In genomic region chr10:74371696-74372095, GRCh38 we compare ENCODE assay signal across 31 cellular contexts.
A peak's percentile ranks its signal among the peaks of the same experiment; 100 is the strongest.
DNase-seq lines count a peak whose midpoint lies in the region; ATAC-seq and TF ChIP-seq lines count a peak whose summit lies in the region.
"Had no signal": no experiment of that assay in that cellular context is flagged by ENCODE, and none has a peak within 500 bp of the region (broad histone marks: within the 10 kb centered on the region; RNA-seq: fewer than 3 reads in every experiment).

No MANE protein-coding gene starts in this region.

- WGBS in thyroid gland, 2 donors: 71 to 82% methylated on average over 7 of the region's 7 CpGs

- H3K36me3 ChIP-seq in thyroid gland: no peaks in the 10 kb centered on the region
- H3K36me3 ChIP-seq: neural progenitor cell, right lobe of liver, uterus had no signal

- intact Hi-C loops in thyroid gland (cut with DNase I): no loop called here
- intact Hi-C loops in activated T-helper 1 cell treated with anti-CD3 and anti-CD28 coated beads, Interleukin-12 subunit alpha, Interleukin-12 subunit beta, Interleukin-2, Interleukin-4 antibody, amounts not matched to agents 30 ng/mL and 10 ng/mL and 1 ng/mL, durations not matched to agents 14 hours and 24 hours and 36 hours (cut with micrococcal nuclease): no loop called here

- no peak for TF ChIP-seq POLR2A in thyroid gland (IDR thresholded peaks at IDR 0.05)

- peaks cover 26% of the 10 kb centered on the region for H3K36me3 Mint-ChIP-seq in HFFc6 (ENCODE audit: low read depth)
- peaks cover 4% of the 10 kb centered on the region for H3K36me3 Mint-ChIP-seq in activated T-helper 1 cell treated with anti-CD3 and anti-CD28 coated beads, Interleukin-12 subunit alpha, Interleukin-12 subunit beta, Interleukin-2, Interleukin-4 antibody, amounts not matched to agents 30 ng/mL and 10 ng/mL and 1 ng/mL, durations not matched to agents 14 hours and 24 hours and 36 hours (ENCODE audit: low read depth)
- H3K36me3 Mint-ChIP-seq in type B pancreatic cell: no peaks in the 10 kb centered on the region

- H3K4me3 Mint-ChIP-seq in HFFc6 (no peak overlapping the region), type B pancreatic cell (no peak overlapping the region)
- no peak overlapping the region for H3K4me3 Mint-ChIP-seq in activated T-helper 1 cell treated with anti-CD3 and anti-CD28 coated beads, Interleukin-12 subunit alpha, Interleukin-12 subunit beta, Interleukin-2, Interleukin-4 antibody, amounts not matched to agents 30 ng/mL and 10 ng/mL and 1 ng/mL, durations not matched to agents 14 hours and 24 hours and 36 hours
- H3K4me3 Mint-ChIP-seq: activated CD4-positive, alpha-beta memory T cell treated with anti-CD3 and anti-CD28 coated beads, Interleukin-2, amount 10 ng/mL, durations not matched to agents 7 days and 5 days; CD4-positive, CD25-positive, alpha-beta regulatory T cell; memory B cell; neural progenitor cell; stimulated activated memory B cell treated with anti-CD40 and anti-IgM and Interleukin-4, amounts not matched to agents 10 μg/mL and 1 μg/mL and 100 μg/mL, for 72 hours had no signal

- no peak overlapping the region for H3K4me3 ChIP-seq in astrocyte of the cerebellum (ENCODE audit: low read depth, low read length)
- no peak overlapping the region for H3K4me3 ChIP-seq in fibroblast of the aortic adventitia (ENCODE audit: low read depth, low read length)
- H3K4me3 ChIP-seq in thyroid gland (replicated peaks in 1 of 3): no peak overlapping the region
- H3K4me3 ChIP-seq: dorsolateral prefrontal cortex, hepatocyte, K562, neural progenitor cell, right lobe of liver, suprapubic skin, uterus had no signal

- no peak overlapping the region for H3K27ac ChIP-seq in thyroid gland
- H3K27ac ChIP-seq: dorsolateral prefrontal cortex, foreskin keratinocyte, hepatocyte, neural progenitor cell, right lobe of liver, RWPE1, suprapubic skin, uterus had no signal

- peak; percentile 4 for DNase-seq in HFFc6
- DNase-seq in astrocyte of the cerebellum (ENCODE audit: low read depth): peak; percentile 93
- DNase-seq in fibroblast of the aortic adventitia (ENCODE audit: low read depth): peak; percentile 40
- DNase-seq in thyroid gland: peak; percentile 64 to 68
- no peak for DNase-seq in activated T-helper 1 cell treated with anti-CD3 and anti-CD28 coated beads, Interleukin-12 subunit alpha, Interleukin-12 subunit beta, Interleukin-2, Interleukin-4 antibody, amounts not matched to agents 30 ng/mL and 10 ng/mL and 1 ng/mL, durations not matched to agents 14 hours and 24 hours and 36 hours (ENCODE audit: low spot score)
- DNase-seq in type B pancreatic cell (ENCODE audit: extremely low spot score, unreplicated experiment): no peak
- DNase-seq: activated CD4-positive, alpha-beta memory T cell treated with anti-CD3 and anti-CD28 coated beads, Interleukin-2, amount 10 ng/mL, durations not matched to agents 7 days and 5 days; activated CD4-positive, alpha-beta T cell treated with anti-CD3 and anti-CD28 coated beads for 1 hour; aorta; CD4-positive, CD25-positive, alpha-beta regulatory T cell; cerebellar nuclear complex; dorsolateral prefrontal cortex; foreskin keratinocyte; GOT3; left cardiac atrium; NCI-H1417 treated with DMSO at 0.1 percent for 48 hours; NCI-H748 treated with DMSO at 0.1 percent for 48 hours; posterior cingulate gyrus; right lobe of liver; stimulated activated CD4-positive, alpha-beta T cell treated with anti-CD3 and anti-CD28 coated beads, Interleukin-4, amount 100 ng/mL, for 4 hours; T-helper 1 cell; uterus had no signal

- H3K9me3 ChIP-seq in thyroid gland: no peaks in the 10 kb centered on the region
- H3K9me3 ChIP-seq: right lobe of liver, suprapubic skin, uterus had no signal

- H3K4me1 ChIP-seq in thyroid gland: peaks cover 0 to 8% of the 10 kb centered on the region in 2 donors
- H3K4me1 ChIP-seq: foreskin keratinocyte, neural progenitor cell, right lobe of liver, suprapubic skin, uterus had no signal

- H3K27ac Mint-ChIP-seq in HFFc6 (no peak overlapping the region), type B pancreatic cell (no peak overlapping the region)
- no peak overlapping the region for H3K27ac Mint-ChIP-seq in activated T-helper 1 cell treated with anti-CD3 and anti-CD28 coated beads, Interleukin-12 subunit alpha, Interleukin-12 subunit beta, Interleukin-2, Interleukin-4 antibody, amounts not matched to agents 30 ng/mL and 10 ng/mL and 1 ng/mL, durations not matched to agents 14 hours and 24 hours and 36 hours
- H3K27ac Mint-ChIP-seq: activated CD4-positive, alpha-beta memory T cell treated with anti-CD3 and anti-CD28 coated beads, Interleukin-2, amount 10 ng/mL, durations not matched to agents 7 days and 5 days; activated naive CD4-positive, alpha-beta T cell treated with anti-CD3 and anti-CD28 coated beads, Interleukin-2, amount 50 U/mL, for 72 hours; CD4-positive, CD25-positive, alpha-beta regulatory T cell; memory B cell; stimulated activated memory B cell treated with anti-CD40 and anti-IgM and Interleukin-4, amounts not matched to agents 10 μg/mL and 1 μg/mL and 100 μg/mL, for 72 hours had no signal

- H3K9me3 Mint-ChIP-seq in HFFc6: no peaks in the 10 kb centered on the region
- no peaks in the 10 kb centered on the region for H3K9me3 Mint-ChIP-seq in activated T-helper 1 cell treated with anti-CD3 and anti-CD28 coated beads, Interleukin-12 subunit alpha, Interleukin-12 subunit beta, Interleukin-2, Interleukin-4 antibody, amounts not matched to agents 30 ng/mL and 10 ng/mL and 1 ng/mL, durations not matched to agents 14 hours and 24 hours and 36 hours
- H3K9me3 Mint-ChIP-seq in type B pancreatic cell: no peaks in the 10 kb centered on the region
- H3K9me3 Mint-ChIP-seq: activated CD4-positive, alpha-beta memory T cell treated with anti-CD3 and anti-CD28 coated beads, Interleukin-2, amount 10 ng/mL, durations not matched to agents 7 days and 5 days; activated naive CD4-positive, alpha-beta T cell treated with anti-CD3 and anti-CD28 coated beads, Interleukin-2, amount 50 U/mL, for 72 hours; CD4-positive, CD25-positive, alpha-beta regulatory T cell; memory B cell; neural progenitor cell; stimulated activated memory B cell treated with anti-CD40 and anti-IgM and Interleukin-4, amounts not matched to agents 10 μg/mL and 1 μg/mL and 100 μg/mL, for 72 hours had no signal

- in situ Hi-C loops in astrocyte of the cerebellum (cut with HindIII; ENCODE audit: low sequenced_read_pairs): no loop called here

- TF ChIP-seq CTCF in HFFc6 (IDR thresholded peaks at IDR 0.05): no peak
- no peak for TF ChIP-seq CTCF in astrocyte of the cerebellum (IDR thresholded peaks at IDR 0.05; ENCODE audit: low read depth, low read length, missing control alignments)
- no peak for TF ChIP-seq CTCF in fibroblast of the aortic adventitia (IDR thresholded peaks at IDR 0.05; ENCODE audit: insufficient read depth, low read length)
- no peak for TF ChIP-seq CTCF in thyroid gland (IDR thresholded peaks at IDR 0.05)
- no peak for TF ChIP-seq CTCF in type B pancreatic cell (conservative IDR thresholded peaks at IDR 0.05)

- no peak for ATAC-seq in HG03439 (IDR thresholded peaks at IDR 0.05; ENCODE audit: unreplicated experiment)
- ATAC-seq: activated naive CD4-positive, alpha-beta T cell treated with anti-CD3 and anti-CD28 coated beads, Interleukin-2, amount 50 U/mL, for 72 hours; foreskin keratinocyte; K562; left cardiac atrium; right lobe of liver; stimulated activated memory B cell treated with anti-CD40 and anti-IgM and Interleukin-4, amounts not matched to agents 10 μg/mL and 1 μg/mL and 100 μg/mL, for 72 hours had no signal

- no peaks in the 10 kb centered on the region for H3K27me3 ChIP-seq in thyroid gland
- H3K27me3 ChIP-seq: dorsolateral prefrontal cortex, foreskin keratinocyte, hepatocyte, neural progenitor cell, right lobe of liver, suprapubic skin, uterus had no signal

- H3K4me1 Mint-ChIP-seq in HFFc6 (ENCODE audit: low read depth) (peaks cover 44% of the 10 kb centered on the region), type B pancreatic cell (ENCODE audit: unreplicated experiment) (no peaks in the 10 kb centered on the region)
- no peaks in the 10 kb centered on the region for H3K4me1 Mint-ChIP-seq in activated T-helper 1 cell treated with anti-CD3 and anti-CD28 coated beads, Interleukin-12 subunit alpha, Interleukin-12 subunit beta, Interleukin-2, Interleukin-4 antibody, amounts not matched to agents 30 ng/mL and 10 ng/mL and 1 ng/mL, durations not matched to agents 14 hours and 24 hours and 36 hours (ENCODE audit: low read depth)
- H3K4me1 Mint-ChIP-seq: activated CD4-positive, alpha-beta memory T cell treated with anti-CD3 and anti-CD28 coated beads, Interleukin-2, amount 10 ng/mL, durations not matched to agents 7 days and 5 days; memory B cell; neural progenitor cell had no signal

- H3K27me3 Mint-ChIP-seq in HFFc6 (ENCODE audit: insufficient read depth) (peaks cover 3% of the 10 kb centered on the region; the same call in 1 of the 2 replicates), type B pancreatic cell (no peaks in the 10 kb centered on the region)
- H3K27me3 Mint-ChIP-seq in activated T-helper 1 cell treated with anti-CD3 and anti-CD28 coated beads, Interleukin-12 subunit alpha, Interleukin-12 subunit beta, Interleukin-2, Interleukin-4 antibody, amounts not matched to agents 30 ng/mL and 10 ng/mL and 1 ng/mL, durations not matched to agents 14 hours and 24 hours and 36 hours (ENCODE audit: insufficient read depth): no peaks in the 10 kb centered on the region
- H3K27me3 Mint-ChIP-seq: activated CD4-positive, alpha-beta memory T cell treated with anti-CD3 and anti-CD28 coated beads, Interleukin-2, amount 10 ng/mL, durations not matched to agents 7 days and 5 days; CD4-positive, CD25-positive, alpha-beta regulatory T cell; memory B cell; stimulated activated memory B cell treated with anti-CD40 and anti-IgM and Interleukin-4, amounts not matched to agents 10 μg/mL and 1 μg/mL and 100 μg/mL, for 72 hours had no signal

Comparison
In these comparisons a context has a peak if more than half of its experiments do, and no peak if none do; other contexts are left out.
1. DNase-seq: peak in HFFc6 (single experiment), astrocyte of the cerebellum (single experiment), fibroblast of the aortic adventitia (single experiment) and thyroid gland (2 of 2); none in activated T-helper 1 cell treated with anti-CD3 and anti-CD28 coated beads, Interleukin-12 subunit alpha, Interleukin-12 subunit beta, Interleukin-2, Interleukin-4 antibody, amounts not matched to agents 30 ng/mL and 10 ng/mL and 1 ng/mL, durations not matched to agents 14 hours and 24 hours and 36 hours (single experiment) and type B pancreatic cell (single experiment).